ENCODE assay signal across 23 cellular contexts in genomic region chr18:58625839-58626238, GRCh38. TPM values are rescaled to one million over a fixed set of nuclear protein-coding genes. Genes with fewer than 3 reads are reported as not detected.
DNase-seq lines count a peak whose midpoint lies in the region; ATAC-seq, FAIRE-seq and TF ChIP-seq lines count a peak whose summit lies in the region.
"Had no signal": no experiment of that assay in that cellular context is flagged by ENCODE, and none has a peak within 500 bp of the region (broad histone marks: within the 10 kb centered on the region; RNA-seq: fewer than 3 reads in every experiment).

No MANE protein-coding gene starts in this region.

- H3K23ac ChIP-seq in mesendoderm (ENCODE audit: low read length) = no peak overlapping the region

- H3K27ac Mint-ChIP-seq in activated naive CD8-positive, alpha-beta T cell = no peak overlapping the region
- no peak overlapping the region for H3K27ac Mint-ChIP-seq in activated naive CD8-positive, alpha-beta T cell treated with anti-CD3 and anti-CD28 coated beads for 36 hours
- no peak overlapping the region for H3K27ac Mint-ChIP-seq in activated CD4-positive, alpha-beta memory T cell treated with anti-CD3 and anti-CD28 coated beads, Interleukin-2, amount 10 ng/mL, durations not matched to agents 7 days and 5 days
- no peak overlapping the region for H3K27ac Mint-ChIP-seq in activated CD8-positive, alpha-beta T cell treated with anti-CD3 and anti-CD28 coated beads for 36 hours

- no peak overlapping the region for H3K4me3 ChIP-seq in mesendoderm (ENCODE audit: low read length)
- H3K4me3 ChIP-seq: GM12878, PC-9, SJCRH30 had no signal

- peak overlapping the region; percentile 10 for H3K4ac ChIP-seq in mesendoderm (ENCODE audit: low read depth, low read length)

- peaks cover 2% of the 10 kb centered on the region for H3K36me3 Mint-ChIP-seq in activated naive CD8-positive, alpha-beta T cell
- no peaks in the 10 kb centered on the region for H3K36me3 Mint-ChIP-seq in activated naive CD8-positive, alpha-beta T cell treated with anti-CD3 and anti-CD28 coated beads for 36 hours
- no peaks in the 10 kb centered on the region for H3K36me3 Mint-ChIP-seq in activated CD4-positive, alpha-beta memory T cell treated with anti-CD3 and anti-CD28 coated beads, Interleukin-2, amount 10 ng/mL, durations not matched to agents 7 days and 5 days (ENCODE audit: low read depth)
- H3K36me3 Mint-ChIP-seq in activated CD8-positive, alpha-beta T cell treated with anti-CD3 and anti-CD28 coated beads for 36 hours (ENCODE audit: low read depth) = no peaks in the 10 kb centered on the region

- H2BK120ac ChIP-seq in mesendoderm (ENCODE audit: low read depth, low read length) = no peak overlapping the region

- H4K8ac ChIP-seq in mesendoderm (ENCODE audit: low read depth, low read length) = no peak overlapping the region

- DNase-seq in activated naive CD8-positive, alpha-beta T cell treated with anti-CD3 and anti-CD28 coated beads for 36 hours = no peak
- no peak for DNase-seq in GM12892 (ENCODE audit: insufficient read length)
- no peak for DNase-seq in activated CD4-positive, alpha-beta memory T cell treated with anti-CD3 and anti-CD28 coated beads, Interleukin-2, amount 10 ng/mL, durations not matched to agents 7 days and 5 days
- DNase-seq in mesendoderm = no peak
- DNase-seq in caudate nucleus (lab: John Stamatoyannopoulos, UW) = no peak
- no peak for DNase-seq in activated CD8-positive, alpha-beta T cell treated with anti-CD3 and anti-CD28 coated beads for 36 hours
- DNase-seq: 8988T, Caco-2, DMS153, H7, KG1, NCI-H1417 treated with DMSO at 0.1 percent for 48 hours, NCI-H187 treated with DMSO at 0.1 percent for 48 hours, NCI-H226, NCI-H524, NCI-H82, PC-9, SJCRH30 had no signal

- no peaks in the 10 kb centered on the region for H3K36me3 ChIP-seq in mesendoderm (ENCODE audit: control insufficient read depth, insufficient read depth, low read length)
- H3K36me3 ChIP-seq: SJCRH30 had no signal

- H3K18ac ChIP-seq in mesendoderm (ENCODE audit: low read length) = peak overlapping the region; percentile 78

- peak overlapping the region; percentile 57 for H2AK5ac ChIP-seq in mesendoderm (ENCODE audit: low read length)

- no CpG with 5 or more reads among the region's 10 CpGs for WGBS in mesendoderm (ENCODE audit: extremely low coverage, insufficient coverage, low lambda C conversion rate)

- TF ChIP-seq CTCF in activated CD8-positive, alpha-beta T cell treated with anti-CD3 and anti-CD28 coated beads for 36 hours (IDR thresholded peaks at IDR 0.05) = no peak

- POLR2A ChIA-PET in activated CD4-positive, alpha-beta memory T cell treated with anti-CD3 and anti-CD28 coated beads, Interleukin-2, amount 10 ng/mL, durations not matched to agents 7 days and 5 days (lab: Charles Lee) = interaction anchor here (1.1 kb wide), 1 partner anchor 46 kb away, joined by 4 read pairs; the partner anchor contains the start of gene MALT1
- POLR2A ChIA-PET in activated CD8-positive, alpha-beta T cell treated with anti-CD3 and anti-CD28 coated beads for 36 hours (lab: Charles Lee) = interaction anchor here (0.7 to 0.9 kb wide), 2 partner anchors 82 to 723 kb away, joined by 3 read pairs; no protein-coding TSS in a partner anchor

- H4K5ac ChIP-seq in mesendoderm (ENCODE audit: low read length) = no peak overlapping the region

- no peaks in the 10 kb centered on the region for H3K27me3 ChIP-seq in mesendoderm (ENCODE audit: insufficient read depth, low read length, poor library complexity)
- H3K27me3 ChIP-seq: SJCRH30 had no signal

- no peak overlapping the region for H3K4me2 ChIP-seq in mesendoderm (ENCODE audit: low read length)
- H3K4me2 ChIP-seq: PC-9 had no signal

- peaks cover 38% of the 10 kb centered on the region for H3K4me1 Mint-ChIP-seq in activated naive CD8-positive, alpha-beta T cell (ENCODE audit: low read depth)
- peaks cover 37% of the 10 kb centered on the region for H3K4me1 Mint-ChIP-seq in activated naive CD8-positive, alpha-beta T cell treated with anti-CD3 and anti-CD28 coated beads for 36 hours
- peaks cover 13% of the 10 kb centered on the region for H3K4me1 Mint-ChIP-seq in activated CD4-positive, alpha-beta memory T cell treated with anti-CD3 and anti-CD28 coated beads, Interleukin-2, amount 10 ng/mL, durations not matched to agents 7 days and 5 days
- H3K4me1 Mint-ChIP-seq in activated CD8-positive, alpha-beta T cell treated with anti-CD3 and anti-CD28 coated beads for 36 hours (ENCODE audit: low read depth) = peaks cover 31% of the 10 kb centered on the region

- H3K9ac ChIP-seq in mesendoderm (ENCODE audit: low read length) = peak overlapping the region; percentile 2

- no peaks in the 10 kb centered on the region for H3K79me1 ChIP-seq in mesendoderm (ENCODE audit: low read length)

- no peak overlapping the region for H2BK5ac ChIP-seq in mesendoderm (ENCODE audit: low read length)

- H3K4me1 ChIP-seq in mesendoderm (ENCODE audit: control insufficient read depth, low read depth, low read length) = peaks cover 9% of the 10 kb centered on the region
- H3K4me1 ChIP-seq: SJCRH30 had no signal

- peak overlapping the region; percentile 30 for H3K4me3 Mint-ChIP-seq in activated naive CD8-positive, alpha-beta T cell
- no peak overlapping the region for H3K4me3 Mint-ChIP-seq in activated naive CD8-positive, alpha-beta T cell treated with anti-CD3 and anti-CD28 coated beads for 36 hours
- H3K4me3 Mint-ChIP-seq in activated CD4-positive, alpha-beta memory T cell treated with anti-CD3 and anti-CD28 coated beads, Interleukin-2, amount 10 ng/mL, durations not matched to agents 7 days and 5 days = peak overlapping the region; percentile 17
- no peak overlapping the region for H3K4me3 Mint-ChIP-seq in activated CD8-positive, alpha-beta T cell treated with anti-CD3 and anti-CD28 coated beads for 36 hours

- no peaks in the 10 kb centered on the region for H3K79me2 ChIP-seq in mesendoderm (ENCODE audit: control insufficient read depth, insufficient read depth, low read length)

- TF ChIP-seq POLR2A in GM12892 (IDR thresholded peaks at IDR 0.05; ENCODE audit: low read depth, low read length) = no peak

- FAIRE-seq in GM12892 (lab: Jason Lieb, UNC) = peak; percentile 38
- FAIRE-seq: GM12878 had no signal

- intact Hi-C loops in activated CD8-positive, alpha-beta T cell treated with anti-CD3 and anti-CD28 coated beads for 36 hours (cut with micrococcal nuclease) = no loop called here

- CTCF ChIA-PET in activated CD4-positive, alpha-beta memory T cell treated with anti-CD3 and anti-CD28 coated beads, Interleukin-2, amount 10 ng/mL, durations not matched to agents 7 days and 5 days (lab: Charles Lee) = no interaction called here
- CTCF ChIA-PET in activated CD8-positive, alpha-beta T cell treated with anti-CD3 and anti-CD28 coated beads for 36 hours (lab: Charles Lee) = interaction anchor here (0.9 kb wide), 1 partner anchor 138 kb away, joined by 3 read pairs; no protein-coding TSS in a partner anchor

- peak overlapping the region; percentile 31 for H3K56ac ChIP-seq in mesendoderm (ENCODE audit: low read length)

- H3K9me3 Mint-ChIP-seq in activated naive CD8-positive, alpha-beta T cell (ENCODE audit: low read depth) = no peaks in the 10 kb centered on the region
- no peaks in the 10 kb centered on the region for H3K9me3 Mint-ChIP-seq in activated naive CD8-positive, alpha-beta T cell treated with anti-CD3 and anti-CD28 coated beads for 36 hours
- H3K9me3 Mint-ChIP-seq in activated CD4-positive, alpha-beta memory T cell treated with anti-CD3 and anti-CD28 coated beads, Interleukin-2, amount 10 ng/mL, durations not matched to agents 7 days and 5 days = peaks cover 4% of the 10 kb centered on the region
- H3K9me3 Mint-ChIP-seq in activated CD8-positive, alpha-beta T cell treated with anti-CD3 and anti-CD28 coated beads for 36 hours = no peaks in the 10 kb centered on the region

- H3K27me3 Mint-ChIP-seq in activated naive CD8-positive, alpha-beta T cell = no peaks in the 10 kb centered on the region
- no peaks in the 10 kb centered on the region for H3K27me3 Mint-ChIP-seq in activated naive CD8-positive, alpha-beta T cell treated with anti-CD3 and anti-CD28 coated beads for 36 hours
- H3K27me3 Mint-ChIP-seq in activated CD4-positive, alpha-beta memory T cell treated with anti-CD3 and anti-CD28 coated beads, Interleukin-2, amount 10 ng/mL, durations not matched to agents 7 days and 5 days = peaks cover 12% of the 10 kb centered on the region
- H3K27me3 Mint-ChIP-seq in activated CD8-positive, alpha-beta T cell treated with anti-CD3 and anti-CD28 coated beads for 36 hours = no peaks in the 10 kb centered on the region

- ATAC-seq in HG03457 (IDR thresholded peaks at IDR 0.05; ENCODE audit: unreplicated experiment) = no peak
- no peak for ATAC-seq in activated CD8-positive, alpha-beta T cell treated with anti-CD3 and anti-CD28 coated beads for 36 hours
- ATAC-seq: GM12878 had no signal

- no peak overlapping the region for H2BK15ac ChIP-seq in mesendoderm (replicated peaks; ENCODE audit: low read depth)

- no peak overlapping the region for H3K27ac ChIP-seq in mesendoderm (ENCODE audit: low read depth, low read length)
- H3K27ac ChIP-seq in caudate nucleus (ENCODE audit: low read depth, low read length) = no peak overlapping the region
- H3K27ac ChIP-seq: PC-9, RWPE1, SJCRH30 had no signal

RNA-seq across cellular contexts. Expression of gene ALPK2, which starts 3.1 kb away (rescaled TPM):
- under 1 TPM; 0.62 to 0.76 TPM for total RNA-seq in activated naive CD8-positive, alpha-beta T cell treated with anti-CD3 and anti-CD28 coated beads for 36 hours
- polyA plus RNA-seq in GM12892 (2012; ENCODE audit: missing spikeins) = 4.3 TPM
- total RNA-seq in activated CD4-positive, alpha-beta memory T cell treated with anti-CD3 and anti-CD28 coated beads, Interleukin-2, amount 10 ng/mL, durations not matched to agents 7 days and 5 days = under 1 TPM; 0.18 TPM
- polyA plus RNA-seq in mesendoderm (2013, experiment 1 of 2) = 3.0 TPM
- polyA plus RNA-seq in mesendoderm (2013, experiment 2 of 2) = 3.0 TPM
- under 1 TPM; 0.34 to 0.59 TPM for total RNA-seq in activated CD8-positive, alpha-beta T cell treated with anti-CD3 and anti-CD28 coated beads for 36 hours
- total RNA-seq: HT-29 had no signal

RNA-seq across cellular contexts. Expression of gene MALT1, which starts 45.4 kb away (rescaled TPM):
- total RNA-seq in activated naive CD8-positive, alpha-beta T cell treated with anti-CD3 and anti-CD28 coated beads for 36 hours = 10 to 100 TPM; 46.2 to 46.5 TPM
- polyA plus RNA-seq in GM12892 (2012; ENCODE audit: missing spikeins) = 44.0 TPM
- 10 to 100 TPM; 41.0 to 43.0 TPM for total RNA-seq in activated CD4-positive, alpha-beta memory T cell treated with anti-CD3 and anti-CD28 coated beads, Interleukin-2, amount 10 ng/mL, durations not matched to agents 7 days and 5 days
- 17.6 TPM for polyA plus RNA-seq in mesendoderm (2013, experiment 1 of 2)
- polyA plus RNA-seq in mesendoderm (2013, experiment 2 of 2) = 17.7 TPM
- total RNA-seq in activated CD8-positive, alpha-beta T cell treated with anti-CD3 and anti-CD28 coated beads for 36 hours = 10 to 100 TPM; 57.8 to 67.5 TPM

Comparison
In these comparisons a context has a peak if more than half of its experiments do, and no peak if none do; other contexts are left out.
1. H3K4me3 Mint-ChIP-seq: peak in activated naive CD8-positive, alpha-beta T cell (single experiment) and activated CD4-positive, alpha-beta memory T cell treated with anti-CD3 and anti-CD28 coated beads, Interleukin-2, amount 10 ng/mL, durations not matched to agents 7 days and 5 days (single experiment); none in activated naive CD8-positive, alpha-beta T cell treated with anti-CD3 and anti-CD28 coated beads for 36 hours (single experiment) and activated CD8-positive, alpha-beta T cell treated with anti-CD3 and anti-CD28 coated beads for 36 hours (single experiment).